8 cellular contexts compared by ENCODE assay signal in the genomic region with DNA sequence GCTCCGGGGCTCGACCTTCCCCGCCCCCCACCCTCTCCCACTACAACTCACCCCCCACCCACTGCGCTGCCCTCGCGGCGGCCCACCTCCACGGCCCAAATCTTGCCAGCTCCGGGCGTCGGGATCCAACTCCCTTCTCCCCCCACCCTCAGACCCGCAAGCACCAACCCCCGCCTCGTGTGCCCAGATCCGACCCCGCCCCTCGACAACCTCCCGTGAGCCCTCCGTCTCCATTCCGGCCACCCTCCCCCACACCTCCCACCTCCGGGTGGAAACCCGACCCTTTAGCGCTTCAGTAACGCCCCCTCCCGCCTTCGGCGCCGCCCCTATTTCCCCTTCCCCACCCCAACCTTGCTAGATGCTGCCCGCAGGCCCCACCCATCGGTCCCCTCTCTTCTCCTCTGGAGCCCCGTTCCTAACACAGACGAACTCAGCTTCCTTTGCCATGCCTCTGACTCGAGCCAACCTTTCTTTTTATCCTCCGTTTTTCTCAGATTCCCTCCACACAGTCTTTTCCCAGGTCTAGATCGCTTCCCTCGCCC. TPM values are rescaled to one million over a fixed set of nuclear protein-coding genes. Genes with fewer than 3 reads are reported as not detected.
A peak's percentile ranks its signal among the peaks of the same experiment; 100 is the strongest.
DNase-seq lines count a peak whose midpoint lies in the region; ATAC-seq and TF ChIP-seq lines count a peak whose summit lies in the region.

No MANE protein-coding gene starts in this region.

- H3K36me3 Mint-ChIP-seq in activated CD8-positive, alpha-beta T cell treated with anti-CD3 and anti-CD28 coated beads for 36 hours (ENCODE audit: low read depth) = peaks cover 47% of the 10 kb centered on the region

- CTCF ChIA-PET in AG04449 (lab: Yijun Ruan, JAX) = interaction anchor here (0.6 to 2.9 kb wide), 5 partner anchors 11 to 124 kb away, joined by 3 to 18 read pairs (median 4); no protein-coding TSS in a partner anchor
- CTCF ChIA-PET in activated CD8-positive, alpha-beta T cell treated with anti-CD3 and anti-CD28 coated beads for 36 hours (lab: Charles Lee) = no interaction called here

- POLR2A ChIA-PET in AG04449 (lab: Yijun Ruan, JAX) = interaction anchor here (1.1 to 1.9 kb wide), 2 partner anchors 16 to 35 kb away, joined by 3 to 12 read pairs; partner anchors contain the start of gene ATP5MC1
- POLR2A ChIA-PET in activated CD8-positive, alpha-beta T cell treated with anti-CD3 and anti-CD28 coated beads for 36 hours (lab: Charles Lee) = interaction anchor here (0.9 to 2.9 kb wide), 12 partner anchors 8 to 283 kb away, joined by 3 to 62 read pairs (median 4); partner anchors contain the start of genes ATP5MC1 and IGF2BP1

- intact Hi-C loops in activated CD8-positive, alpha-beta T cell treated with anti-CD3 and anti-CD28 coated beads for 36 hours (cut with micrococcal nuclease) = no loop called here

- peaks cover 47% of the 10 kb centered on the region for H3K4me1 Mint-ChIP-seq in activated CD8-positive, alpha-beta T cell treated with anti-CD3 and anti-CD28 coated beads for 36 hours (ENCODE audit: low read depth)

- no peak for TF ChIP-seq CTCF in AG04449 (IDR thresholded peaks at IDR 0.05; ENCODE audit: insufficient read depth, low read length, missing control alignments)
- no peak for TF ChIP-seq CTCF in activated CD8-positive, alpha-beta T cell treated with anti-CD3 and anti-CD28 coated beads for 36 hours (IDR thresholded peaks at IDR 0.05)

- H3K27ac ChIP-seq in ectodermal cell (ENCODE audit: insufficient read depth, low read depth, low read length, poor library complexity, severe bottlenecking) = peak overlapping the region; percentile 81

- H3K4me1 ChIP-seq in ectodermal cell (ENCODE audit: control insufficient read depth, insufficient read depth, low read length) = peaks cover 14% of the 10 kb centered on the region

- peaks cover 11% of the 10 kb centered on the region for H3K36me3 ChIP-seq in ectodermal cell (ENCODE audit: control insufficient read depth, insufficient read depth, low read length)

- ATAC-seq in GM19035 (IDR thresholded peaks at IDR 0.05; ENCODE audit: unreplicated experiment) (peak; percentile 32), HG03432 (IDR thresholded peaks at IDR 0.05; ENCODE audit: unreplicated experiment) (peak; percentile 35)
- ATAC-seq in activated CD8-positive, alpha-beta T cell treated with anti-CD3 and anti-CD28 coated beads for 36 hours = peak; percentile 69

- peak overlapping the region; percentile 74 for H3K4me3 ChIP-seq in AG04449 (ENCODE audit: low read depth, low read length)
- H3K4me3 ChIP-seq in ectodermal cell (ENCODE audit: insufficient read depth, low read depth, low read length) = peak overlapping the region; percentile 84

- peak overlapping the region; percentile 95 for H3K27ac Mint-ChIP-seq in activated CD8-positive, alpha-beta T cell treated with anti-CD3 and anti-CD28 coated beads for 36 hours

- no peaks in the 10 kb centered on the region for H3K9me3 Mint-ChIP-seq in activated CD8-positive, alpha-beta T cell treated with anti-CD3 and anti-CD28 coated beads for 36 hours

- H3K27me3 ChIP-seq in ectodermal cell (ENCODE audit: control insufficient read depth, insufficient read depth, low read length, poor library complexity, severe bottlenecking) = no peaks in the 10 kb centered on the region

- H3K27me3 Mint-ChIP-seq in activated CD8-positive, alpha-beta T cell treated with anti-CD3 and anti-CD28 coated beads for 36 hours = no peaks in the 10 kb centered on the region

- peak overlapping the region; percentile 92 for H3K4me3 Mint-ChIP-seq in activated CD8-positive, alpha-beta T cell treated with anti-CD3 and anti-CD28 coated beads for 36 hours

- H3K9me3 ChIP-seq in ectodermal cell (ENCODE audit: control insufficient read depth, low read length) = no peaks in the 10 kb centered on the region

- DNase-seq in AG04449 (ENCODE audit: low read depth, low spot score) = no peak
- peak; percentile 93 for DNase-seq in NCI-H748 (lab: John Stamatoyannopoulos, UW; ENCODE audit: unreplicated experiment)
- DNase-seq in activated CD8-positive, alpha-beta T cell treated with anti-CD3 and anti-CD28 coated beads for 36 hours = peak; percentile 97
- peak; percentile 89 to 93 for DNase-seq in lung microvascular endothelial cell (ENCODE audit: low read depth in 2 of 2)
- peak; percentile 75 to 91 (median 79) for DNase-seq in stimulated activated CD4-positive, alpha-beta T cell treated with anti-CD3 and anti-CD28 coated beads, TNF-alpha, amount 100 ng/mL, for 48 hours (ENCODE audit: low read depth in 3 of 3)

- 0 to 1% methylated on average over 35 of the region's 36 CpGs for WGBS in ectodermal cell, 2 experiments

RNA-seq across cellular contexts. Expression of gene UBE2Z, which starts 0.7 kb away (rescaled TPM):
- 10 to 100 TPM; 71.1 to 74.3 TPM for total RNA-seq in activated CD8-positive, alpha-beta T cell treated with anti-CD3 and anti-CD28 coated beads for 36 hours
- polyA plus RNA-seq in ectodermal cell (2013, experiment 1 of 4) = 98.9 TPM
- polyA plus RNA-seq in ectodermal cell (2013, experiment 2 of 4) = 85.6 TPM
- 64.5 TPM for polyA plus RNA-seq in ectodermal cell (2013, experiment 3 of 4)
- 70.4 TPM for polyA plus RNA-seq in ectodermal cell (2013, experiment 4 of 4)
- total RNA-seq in lung microvascular endothelial cell = 51.4 and 55.2 TPM in 2 replicates

RNA-seq across cellular contexts. Expression of gene ATP5MC1, which starts 16.3 kb away (rescaled TPM):
- 100 to 1,000 TPM; 125 to 131 TPM for total RNA-seq in activated CD8-positive, alpha-beta T cell treated with anti-CD3 and anti-CD28 coated beads for 36 hours
- 87.4 TPM for polyA plus RNA-seq in ectodermal cell (2013, experiment 1 of 4)
- 73.5 TPM for polyA plus RNA-seq in ectodermal cell (2013, experiment 2 of 4)
- 73.1 TPM for polyA plus RNA-seq in ectodermal cell (2013, experiment 3 of 4)
- polyA plus RNA-seq in ectodermal cell (2013, experiment 4 of 4) = 89.8 TPM
- 31.0 and 45.1 TPM in 2 replicates for total RNA-seq in lung microvascular endothelial cell

RNA-seq across cellular contexts. Expression of gene SNF8, which starts 35.7 kb away (rescaled TPM):
- 10 to 100 TPM; 87.5 to 99.7 TPM for total RNA-seq in activated CD8-positive, alpha-beta T cell treated with anti-CD3 and anti-CD28 coated beads for 36 hours
- polyA plus RNA-seq in ectodermal cell (2013, experiment 1 of 4) = 116 TPM
- polyA plus RNA-seq in ectodermal cell (2013, experiment 2 of 4) = 117 TPM
- 96.5 TPM for polyA plus RNA-seq in ectodermal cell (2013, experiment 3 of 4)
- 98.8 TPM for polyA plus RNA-seq in ectodermal cell (2013, experiment 4 of 4)
- total RNA-seq in lung microvascular endothelial cell = 92.0 and 104 TPM in 2 replicates

RNA-seq across cellular contexts. Expression of gene GIP, which starts 59.5 kb away (rescaled TPM):
- total RNA-seq in activated CD8-positive, alpha-beta T cell treated with anti-CD3 and anti-CD28 coated beads for 36 hours = not detected
- polyA plus RNA-seq in ectodermal cell (2013, experiment 1 of 4) = not detected
- 0.30 TPM for polyA plus RNA-seq in ectodermal cell (2013, experiment 2 of 4)
- polyA plus RNA-seq in ectodermal cell (2013, experiment 3 of 4) = not detected
- not detected for polyA plus RNA-seq in ectodermal cell (2013, experiment 4 of 4)
- total RNA-seq in lung microvascular endothelial cell = not detected in 2 replicates
